In genomic region chr3:151205482-151205881, GRCh38 we compare ENCODE assay signal across 26 cellular contexts. TPM values are rescaled to one million over a fixed set of nuclear protein-coding genes. Genes with fewer than 3 reads are reported as not detected.
DNase-seq lines count a peak whose midpoint lies in the region; ATAC-seq and TF ChIP-seq lines count a peak whose summit lies in the region.
"Had no signal": no experiment of that assay in that cellular context is flagged by ENCODE, and none has a peak within 500 bp of the region (broad histone marks: within the 10 kb centered on the region; RNA-seq: fewer than 3 reads in every experiment).

No MANE protein-coding gene starts in this region.

- no peaks in the 10 kb centered on the region for H3K79me2 ChIP-seq in KMS-11 (ENCODE audit: insufficient read depth, low read depth)

- H3K4me1 Mint-ChIP-seq in activated CD8-positive, alpha-beta memory T cell treated with anti-CD3 and anti-CD28 coated beads, Interleukin-2, amount 10 ng/mL, durations not matched to agents 7 days and 5 days, result peaks cover 71% of the 10 kb centered on the region
- H3K4me1 Mint-ChIP-seq in activated T-helper 2 cell treated with anti-CD3 and anti-CD28 coated beads, Interferon-gamma antibody, Interleukin-2, Interleukin-4, amounts not matched to agents 10 μg/mL and 5 μg/mL and 100 μg/mL, durations not matched to agents 14 hours and 24 hours and 36 hours (ENCODE audit: low read depth), result peaks cover 58% of the 10 kb centered on the region
- H3K4me1 Mint-ChIP-seq in natural killer cell, result peaks cover 45 to 48% of the 10 kb centered on the region in 2 donors

- H3K27ac Mint-ChIP-seq in activated CD8-positive, alpha-beta memory T cell treated with anti-CD3 and anti-CD28 coated beads, Interleukin-2, amount 10 ng/mL, durations not matched to agents 7 days and 5 days, result peak overlapping the region; percentile 97
- H3K27ac Mint-ChIP-seq in activated T-helper 2 cell treated with anti-CD3 and anti-CD28 coated beads, Interferon-gamma antibody, Interleukin-2, Interleukin-4, amounts not matched to agents 10 μg/mL and 5 μg/mL and 100 μg/mL, durations not matched to agents 14 hours and 24 hours and 36 hours, result peak overlapping the region; percentile 94
- H3K27ac Mint-ChIP-seq in natural killer cell, result peak overlapping the region; percentile 77 to 84
- H3K27ac Mint-ChIP-seq: B cell, memory B cell had no signal

- peak overlapping the region; percentile 39; the same call in 1 of the 2 replicates for H3K27ac ChIP-seq in KMS-11
- H3K27ac ChIP-seq: breast epithelium, suprapubic skin, uterus had no signal

- DNase-seq in activated CD8-positive, alpha-beta memory T cell treated with anti-CD3 and anti-CD28 coated beads, Interleukin-2, amount 10 ng/mL, durations not matched to agents 7 days and 5 days, result no peak
- DNase-seq in activated CD8-positive, alpha-beta memory T cell treated with anti-CD3 and anti-CD28 coated beads for 24 hours, result no peak
- no peak for DNase-seq in activated T-helper 2 cell treated with anti-CD3 and anti-CD28 coated beads, Interferon-gamma antibody, Interleukin-2, Interleukin-4, amounts not matched to agents 10 μg/mL and 5 μg/mL and 100 μg/mL, durations not matched to agents 14 hours and 24 hours and 36 hours (ENCODE audit: low spot score)
- DNase-seq in natural killer cell, result no peak
- no peak for DNase-seq in stimulated activated CD4-positive, alpha-beta T cell treated with anti-CD3 and anti-CD28 coated beads, Interleukin-4, amount 100 ng/mL, for 4 hours
- DNase-seq in MV-4-11 (lab: John Stamatoyannopoulos, UW), result no peak
- DNase-seq: Caco-2, cortex of kidney, DND-41, esophagus squamous epithelium, Karpas-422, NCI-H1694, NCI-H526 treated with DMSO at 0.1 percent for 48 hours, occipital lobe, Peyer's patch, SIG-M5, uterus had no signal

- H3K27me3 ChIP-seq in KMS-11 (ENCODE audit: insufficient read depth, low read depth), result no peaks in the 10 kb centered on the region
- H3K27me3 ChIP-seq: breast epithelium, esophagus squamous epithelium, Peyer's patch, suprapubic skin, uterus had no signal

- H3K9ac ChIP-seq in KMS-11, result no peak overlapping the region

- H3K4me2 ChIP-seq in KMS-11, result peak overlapping the region; percentile 34

- H2AFZ ChIP-seq in KMS-11 (ENCODE audit: low read depth), result no peak overlapping the region

- H3K4me3 ChIP-seq in KMS-11 (IDR thresholded peaks at IDR 0.05; ENCODE audit: insufficient read depth, low read depth, low read length), result no peak overlapping the region
- H3K4me3 ChIP-seq: breast epithelium, esophagus squamous epithelium, Peyer's patch, suprapubic skin, uterus had no signal

- H4K20me1 ChIP-seq in KMS-11 (ENCODE audit: insufficient read depth), result no peaks in the 10 kb centered on the region

- CTCF ChIA-PET in activated CD8-positive, alpha-beta memory T cell treated with anti-CD3 and anti-CD28 coated beads, Interleukin-2, amount 10 ng/mL, durations not matched to agents 7 days and 5 days (lab: Charles Lee), result interaction anchor here (1.3 kb wide), 1 partner anchor 21 kb away, joined by 6 read pairs; no protein-coding TSS in a partner anchor

- H3K4me1 ChIP-seq in KMS-11 (ENCODE audit: low read depth, poor library complexity, severe bottlenecking), result peaks cover 46% of the 10 kb centered on the region
- H3K4me1 ChIP-seq: breast epithelium, esophagus squamous epithelium, suprapubic skin, uterus had no signal

- no peaks in the 10 kb centered on the region for H3K27me3 Mint-ChIP-seq in activated CD8-positive, alpha-beta memory T cell treated with anti-CD3 and anti-CD28 coated beads, Interleukin-2, amount 10 ng/mL, durations not matched to agents 7 days and 5 days
- no peaks in the 10 kb centered on the region for H3K27me3 Mint-ChIP-seq in activated T-helper 2 cell treated with anti-CD3 and anti-CD28 coated beads, Interferon-gamma antibody, Interleukin-2, Interleukin-4, amounts not matched to agents 10 μg/mL and 5 μg/mL and 100 μg/mL, durations not matched to agents 14 hours and 24 hours and 36 hours (ENCODE audit: low read depth)
- no peaks in the 10 kb centered on the region for H3K27me3 Mint-ChIP-seq in natural killer cell (ENCODE audit: low read depth in 2 of 2)

- no peaks in the 10 kb centered on the region for H3K36me3 ChIP-seq in KMS-11 (ENCODE audit: insufficient read depth)
- H3K36me3 ChIP-seq: breast epithelium, esophagus squamous epithelium, Peyer's patch, suprapubic skin, uterus had no signal

- TF ChIP-seq CTCF in KMS-11 (conservative IDR thresholded peaks at IDR 0.05; ENCODE audit: low read depth, low read length) (no peak), natural killer cell (IDR thresholded peaks at IDR 0.05) (no peak)

- ATAC-seq in activated CD8-positive, alpha-beta memory T cell treated with anti-CD3 and anti-CD28 coated beads, Interleukin-2, amount 10 ng/mL, durations not matched to agents 7 days and 5 days, result no peak
- ATAC-seq in natural killer cell, result no peak
- ATAC-seq in HG02885 (IDR thresholded peaks at IDR 0.05; ENCODE audit: poor library complexity, unreplicated experiment), result no peak

- intact Hi-C loops in activated T-helper 2 cell treated with anti-CD3 and anti-CD28 coated beads, Interferon-gamma antibody, Interleukin-2, Interleukin-4, amounts not matched to agents 10 μg/mL and 5 μg/mL and 100 μg/mL, durations not matched to agents 14 hours and 24 hours and 36 hours (cut with micrococcal nuclease), result loop anchor here (2.0 to 10.0 kb wide), 2 partner anchors 63 to 1959 kb away; partner anchors contain the start of gene RAP2B
- intact Hi-C loops in natural killer cell (cut with micrococcal nuclease), result no loop called here

- peak overlapping the region; percentile 69 for H3K4me3 Mint-ChIP-seq in activated CD8-positive, alpha-beta memory T cell treated with anti-CD3 and anti-CD28 coated beads, Interleukin-2, amount 10 ng/mL, durations not matched to agents 7 days and 5 days
- peak overlapping the region; percentile 45 for H3K4me3 Mint-ChIP-seq in activated T-helper 2 cell treated with anti-CD3 and anti-CD28 coated beads, Interferon-gamma antibody, Interleukin-2, Interleukin-4, amounts not matched to agents 10 μg/mL and 5 μg/mL and 100 μg/mL, durations not matched to agents 14 hours and 24 hours and 36 hours (ENCODE audit: low read depth)
- H3K4me3 Mint-ChIP-seq in natural killer cell, result no peak overlapping the region
- H3K4me3 Mint-ChIP-seq: B cell, memory B cell had no signal

- no peaks in the 10 kb centered on the region for H3K9me3 Mint-ChIP-seq in activated CD8-positive, alpha-beta memory T cell treated with anti-CD3 and anti-CD28 coated beads, Interleukin-2, amount 10 ng/mL, durations not matched to agents 7 days and 5 days (ENCODE audit: low read depth)
- H3K9me3 Mint-ChIP-seq in activated T-helper 2 cell treated with anti-CD3 and anti-CD28 coated beads, Interferon-gamma antibody, Interleukin-2, Interleukin-4, amounts not matched to agents 10 μg/mL and 5 μg/mL and 100 μg/mL, durations not matched to agents 14 hours and 24 hours and 36 hours, result no peaks in the 10 kb centered on the region
- no peaks in the 10 kb centered on the region for H3K9me3 Mint-ChIP-seq in natural killer cell
- H3K9me3 Mint-ChIP-seq: memory B cell had no signal

- H3K36me3 Mint-ChIP-seq in activated CD8-positive, alpha-beta memory T cell treated with anti-CD3 and anti-CD28 coated beads, Interleukin-2, amount 10 ng/mL, durations not matched to agents 7 days and 5 days, result peaks cover 26% of the 10 kb centered on the region
- H3K36me3 Mint-ChIP-seq in activated T-helper 2 cell treated with anti-CD3 and anti-CD28 coated beads, Interferon-gamma antibody, Interleukin-2, Interleukin-4, amounts not matched to agents 10 μg/mL and 5 μg/mL and 100 μg/mL, durations not matched to agents 14 hours and 24 hours and 36 hours (ENCODE audit: low read depth), result peaks cover 32% of the 10 kb centered on the region
- no peaks in the 10 kb centered on the region for H3K36me3 Mint-ChIP-seq in natural killer cell
- H3K36me3 Mint-ChIP-seq: memory B cell had no signal

RNA-seq across cellular contexts. Expression of gene GPR171, which starts 2.5 kb away (rescaled TPM):
- total RNA-seq in activated CD8-positive, alpha-beta memory T cell treated with anti-CD3 and anti-CD28 coated beads, Interleukin-2, amount 10 ng/mL, durations not matched to agents 7 days and 5 days, result 100 to 1,000 TPM; 153 to 218 TPM
- 232 TPM in 2 replicates for total RNA-seq in activated T-helper 2 cell treated with anti-CD3 and anti-CD28 coated beads, Interferon-gamma antibody, Interleukin-2, Interleukin-4, amounts not matched to agents 10 μg/mL and 5 μg/mL and 100 μg/mL, durations not matched to agents 14 hours and 24 hours and 36 hours
- 1 to 10 TPM; 3.4 to 9.0 (median 8.2) TPM for total RNA-seq in natural killer cell
- total RNA-seq: A673, Caco-2, frontal cortex, myocyte, occipital lobe had no signal

Comparison
In these comparisons a context has a peak if more than half of its experiments do, and no peak if none do; other contexts are left out.
1. RNA of gene GPR171, which starts 2.5 kb away (total RNA-seq): 232 TPM in activated T-helper 2 cell treated with anti-CD3 and anti-CD28 coated beads, Interferon-gamma antibody, Interleukin-2, Interleukin-4, amounts not matched to agents 10 μg/mL and 5 μg/mL and 100 μg/mL, durations not matched to agents 14 hours and 24 hours and 36 hours and 153 to 218 TPM in activated CD8-positive, alpha-beta memory T cell treated with anti-CD3 and anti-CD28 coated beads, Interleukin-2, amount 10 ng/mL, durations not matched to agents 7 days and 5 days; 3.4 to 9.0 TPM in natural killer cell; every median in the first group is over 10 times any median in the second.
2. Peak in every context shown above with its lines, with median percentiles within 50 percentile points of each other: H3K27ac Mint-ChIP-seq.